Comparison of ENCODE assay signal across 7 cellular contexts in the genomic region with DNA sequence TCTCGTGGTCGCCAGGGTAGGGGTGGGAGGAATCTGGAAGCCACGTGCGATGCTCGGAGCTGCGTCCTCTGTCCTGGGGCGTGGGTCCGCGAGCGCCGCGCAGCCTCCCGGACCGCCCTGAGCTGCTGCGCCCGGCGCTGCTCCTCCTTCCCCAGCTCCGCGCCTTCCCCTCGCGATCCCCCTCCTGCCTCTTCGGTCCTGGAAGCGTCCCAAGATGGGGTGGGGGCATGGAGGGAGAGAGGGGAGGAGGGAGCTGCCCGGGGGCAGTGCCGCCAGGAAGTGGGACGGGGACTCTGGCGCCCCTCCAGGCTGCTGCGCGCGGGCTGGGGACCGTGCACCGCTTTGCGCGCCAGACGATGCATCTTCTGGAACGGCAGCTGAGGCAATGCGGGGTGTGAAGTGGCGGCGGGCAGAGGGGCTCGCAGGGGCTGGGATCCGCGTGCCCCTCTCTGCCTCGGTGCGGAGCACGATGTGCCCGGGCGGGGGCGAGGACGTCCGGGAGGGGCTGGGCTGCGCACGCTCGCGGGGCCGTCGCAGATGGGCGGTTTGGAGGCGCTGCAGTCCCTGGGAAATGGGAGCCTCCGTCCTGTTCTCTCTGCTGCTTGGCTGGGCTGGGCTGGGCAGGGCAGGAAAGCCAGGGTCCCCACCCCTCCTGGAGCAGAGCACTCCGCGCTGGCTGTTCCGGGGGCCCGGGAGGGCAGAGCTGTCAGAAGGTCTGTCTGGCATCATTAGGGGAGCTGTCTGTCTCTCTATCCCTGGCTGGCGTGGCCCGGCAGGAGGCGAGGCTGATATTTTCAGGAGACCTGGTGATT.
A peak's percentile ranks its signal among the peaks of the same experiment; 100 is the strongest.
DNase-seq lines count a peak whose midpoint lies in the region; ATAC-seq and TF ChIP-seq lines count a peak whose summit lies in the region.

No MANE protein-coding gene starts in this region.

- DNase-seq in RPMI8226 = peak; percentile 31
- no peak for DNase-seq in effector memory CD4-positive, alpha-beta T cell
- peak; percentile 32 for DNase-seq in progenitor cell of endocrine pancreas (ENCODE audit: low spot score, unreplicated experiment)
- DNase-seq in cortex of kidney (lab: John Stamatoyannopoulos, UW) = no peak

- peak overlapping the region; percentile 60 for H3K4me3 ChIP-seq in HUES48 (ENCODE audit: low read depth, low read length)
- peak overlapping the region; percentile 22 for H3K4me3 ChIP-seq in effector memory CD4-positive, alpha-beta T cell (ENCODE audit: insufficient read depth, low read depth, low read length, poor library complexity, severe bottlenecking)

- peaks cover 46% of the 10 kb centered on the region for H3K27me3 Mint-ChIP-seq in progenitor cell of endocrine pancreas

- peak; percentile 57 for TF ChIP-seq CTCF in progenitor cell of endocrine pancreas (IDR thresholded peaks at IDR 0.05; ENCODE audit: unreplicated experiment)

- H3K36me3 ChIP-seq in HUES48 (ENCODE audit: control insufficient read depth, insufficient read depth, low read length) = no peaks in the 10 kb centered on the region
- H3K36me3 ChIP-seq in effector memory CD4-positive, alpha-beta T cell (ENCODE audit: control insufficient read depth, insufficient read depth, low read length) = no peaks in the 10 kb centered on the region

- H3K4me1 ChIP-seq in HUES48 (ENCODE audit: control insufficient read depth, insufficient read depth, low read length) = no peaks in the 10 kb centered on the region
- H3K4me1 ChIP-seq in effector memory CD4-positive, alpha-beta T cell (ENCODE audit: control insufficient read depth, insufficient read depth, low read length, poor library complexity, severe bottlenecking) = peaks cover 6% of the 10 kb centered on the region

- peaks cover 2% of the 10 kb centered on the region for H3K36me3 Mint-ChIP-seq in progenitor cell of endocrine pancreas (ENCODE audit: insufficient read depth)

- H3K9ac ChIP-seq in HUES48 (ENCODE audit: low read depth, low read length) = no peak overlapping the region

- H3K4me1 Mint-ChIP-seq in progenitor cell of endocrine pancreas (ENCODE audit: low read depth) = no peaks in the 10 kb centered on the region

- no peaks in the 10 kb centered on the region; the same call in 1 of the 2 replicates for H3K9me3 ChIP-seq in HUES48 (ENCODE audit: control insufficient read depth, insufficient read depth, low read length)
- no peaks in the 10 kb centered on the region for H3K9me3 ChIP-seq in effector memory CD4-positive, alpha-beta T cell (ENCODE audit: control insufficient read depth, low read length)

- H3K4me3 Mint-ChIP-seq in progenitor cell of endocrine pancreas (ENCODE audit: low read depth) = peak overlapping the region; percentile 24

- H3K27me3 ChIP-seq in HUES48 (ENCODE audit: control insufficient read depth, insufficient read depth, low read length) = peaks cover 27% of the 10 kb centered on the region
- peaks cover 18% of the 10 kb centered on the region for H3K27me3 ChIP-seq in effector memory CD4-positive, alpha-beta T cell (replicated peaks; ENCODE audit: control insufficient read depth, insufficient read depth, low read length, poor library complexity, severe bottlenecking)

- H3K27ac ChIP-seq in HUES48 (ENCODE audit: low read depth, low read length) = no peak overlapping the region
- H3K27ac ChIP-seq in effector memory CD4-positive, alpha-beta T cell (ENCODE audit: insufficient read depth, low read length, poor library complexity, severe bottlenecking) = no peak overlapping the region

- ATAC-seq in HG02642 (IDR thresholded peaks at IDR 0.05; ENCODE audit: poor library complexity, unreplicated experiment) (no peak), GM18868 (IDR thresholded peaks at IDR 0.05; ENCODE audit: unreplicated experiment) (no peak)

- H3K27ac Mint-ChIP-seq in progenitor cell of endocrine pancreas = no peak overlapping the region

- H3K9me3 Mint-ChIP-seq in progenitor cell of endocrine pancreas (ENCODE audit: low read depth) = no peaks in the 10 kb centered on the region

Comparison
In these comparisons a context has a peak if more than half of its experiments do, and no peak if none do; other contexts are left out.
1. DNase-seq: peak in RPMI8226 (single experiment) and progenitor cell of endocrine pancreas (single experiment); none in effector memory CD4-positive, alpha-beta T cell (0 of 3) and cortex of kidney (single experiment).